In the genomic region with DNA sequence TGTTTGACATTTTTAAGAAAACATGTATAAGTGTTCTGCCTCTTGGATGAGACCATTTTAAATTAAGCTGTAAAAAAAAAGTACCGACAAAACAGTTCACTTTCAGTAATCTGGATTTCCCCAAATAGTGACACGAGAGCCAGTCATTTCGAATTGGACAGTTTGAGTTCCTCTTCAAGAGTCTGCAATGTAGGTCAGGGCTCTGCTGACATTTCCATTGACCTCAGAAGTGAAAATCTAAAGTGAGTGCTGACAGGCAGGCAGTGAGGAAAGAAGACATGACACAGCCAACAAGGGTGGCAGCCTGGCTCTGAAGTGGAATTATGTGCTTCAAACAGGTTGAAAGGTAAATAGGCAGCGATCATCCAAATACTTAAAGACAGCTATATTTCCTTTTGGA, we compare ENCODE assay signal across 1 cellular context.
A peak's percentile ranks its signal among the peaks of the same experiment; 100 is the strongest.
TF ChIP-seq lines count a peak whose summit lies in the region.

A gene with protein sequence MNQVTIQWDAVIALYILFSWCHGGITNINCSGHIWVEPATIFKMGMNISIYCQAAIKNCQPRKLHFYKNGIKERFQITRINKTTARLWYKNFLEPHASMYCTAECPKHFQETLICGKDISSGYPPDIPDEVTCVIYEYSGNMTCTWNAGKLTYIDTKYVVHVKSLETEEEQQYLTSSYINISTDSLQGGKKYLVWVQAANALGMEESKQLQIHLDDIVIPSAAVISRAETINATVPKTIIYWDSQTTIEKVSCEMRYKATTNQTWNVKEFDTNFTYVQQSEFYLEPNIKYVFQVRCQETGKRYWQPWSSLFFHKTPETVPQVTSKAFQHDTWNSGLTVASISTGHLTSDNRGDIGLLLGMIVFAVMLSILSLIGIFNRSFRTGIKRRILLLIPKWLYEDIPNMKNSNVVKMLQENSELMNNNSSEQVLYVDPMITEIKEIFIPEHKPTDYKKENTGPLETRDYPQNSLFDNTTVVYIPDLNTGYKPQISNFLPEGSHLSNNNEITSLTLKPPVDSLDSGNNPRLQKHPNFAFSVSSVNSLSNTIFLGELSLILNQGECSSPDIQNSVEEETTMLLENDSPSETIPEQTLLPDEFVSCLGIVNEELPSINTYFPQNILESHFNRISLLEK (plus strand): TSS at position 259 of the 400 bp plus-strand sequence. CDS start 1,667 bp downstream, outside the sequence.

TF ChIP-seq in K562, 482 proteins besides CTCF, POLR2A, EP300 and RAD21 (continued from another document):
- no peak for TF ChIP-seq CHD7 (IDR thresholded peaks at IDR 0.05; ENCODE audit: low read depth, low read length)
- TF ChIP-seq, protein P1, sequence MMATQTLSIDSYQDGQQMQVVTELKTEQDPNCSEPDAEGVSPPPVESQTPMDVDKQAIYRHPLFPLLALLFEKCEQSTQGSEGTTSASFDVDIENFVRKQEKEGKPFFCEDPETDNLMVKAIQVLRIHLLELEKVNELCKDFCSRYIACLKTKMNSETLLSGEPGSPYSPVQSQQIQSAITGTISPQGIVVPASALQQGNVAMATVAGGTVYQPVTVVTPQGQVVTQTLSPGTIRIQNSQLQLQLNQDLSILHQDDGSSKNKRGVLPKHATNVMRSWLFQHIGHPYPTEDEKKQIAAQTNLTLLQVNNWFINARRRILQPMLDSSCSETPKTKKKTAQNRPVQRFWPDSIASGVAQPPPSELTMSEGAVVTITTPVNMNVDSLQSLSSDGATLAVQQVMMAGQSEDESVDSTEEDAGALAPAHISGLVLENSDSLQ (IDR thresholded peaks at IDR 0.05): peak; percentile 22; the same call in 1 of the 2 replicates
- TF ChIP-seq, protein P2, sequence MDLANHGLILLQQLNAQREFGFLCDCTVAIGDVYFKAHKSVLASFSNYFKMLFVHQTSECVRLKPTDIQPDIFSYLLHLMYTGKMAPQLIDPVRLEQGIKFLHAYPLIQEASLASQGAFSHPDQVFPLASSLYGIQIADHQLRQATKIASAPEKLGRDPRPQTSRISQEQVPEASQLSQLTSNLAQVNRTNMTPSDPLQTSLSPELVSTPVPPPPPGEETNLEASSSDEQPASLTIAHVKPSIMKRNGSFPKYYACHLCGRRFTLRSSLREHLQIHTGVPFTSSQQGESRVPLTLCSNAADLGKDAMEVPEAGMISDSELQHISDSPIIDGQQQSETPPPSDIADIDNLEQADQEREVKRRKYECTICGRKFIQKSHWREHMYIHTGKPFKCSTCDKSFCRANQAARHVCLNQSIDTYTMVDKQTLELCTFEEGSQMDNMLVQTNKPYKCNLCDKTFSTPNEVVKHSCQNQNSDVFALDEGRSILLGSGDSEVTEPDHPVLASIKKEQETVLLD (IDR thresholded peaks at IDR 0.05): no peak
- TF ChIP-seq SAP30 (IDR thresholded peaks at IDR 0.05; ENCODE audit: borderline replicate concordance, insufficient read depth, low read depth, low read length, poor library complexity, severe bottlenecking): no peak
- TF ChIP-seq RREB1 (CRISPR knock-in tag; IDR thresholded peaks at IDR 0.05): no peak
- TF ChIP-seq CXXC5 (CRISPR knock-in tag; IDR thresholded peaks at IDR 0.05): no peak
- TF ChIP-seq GABPB1 (CRISPR knock-in tag; IDR thresholded peaks at IDR 0.05): no peak
- no peak for TF ChIP-seq DPF2 (IDR thresholded peaks at IDR 0.05)
